ENCODE assay signal across 1 cellular context in genomic region chr1:14913475-14914155, GRCh38.
TF ChIP-seq lines count a peak whose summit lies in the region.

No MANE protein-coding gene starts in this region.

TF ChIP-seq in HEK293, 187 proteins besides CTCF, POLR2A, EP300 and RAD21 (continued from another document and continues in another):
- TF ChIP-seq ZNF670 (tag by site-specific recombination; IDR thresholded peaks at IDR 0.05; ENCODE audit: low read depth): no peak
- TF ChIP-seq ZNF626 (tag by site-specific recombination; IDR thresholded peaks at IDR 0.05): no peak
- TF ChIP-seq ZNF426 (tag by site-specific recombination; IDR thresholded peaks at IDR 0.05): no peak
- TF ChIP-seq, protein P1, sequence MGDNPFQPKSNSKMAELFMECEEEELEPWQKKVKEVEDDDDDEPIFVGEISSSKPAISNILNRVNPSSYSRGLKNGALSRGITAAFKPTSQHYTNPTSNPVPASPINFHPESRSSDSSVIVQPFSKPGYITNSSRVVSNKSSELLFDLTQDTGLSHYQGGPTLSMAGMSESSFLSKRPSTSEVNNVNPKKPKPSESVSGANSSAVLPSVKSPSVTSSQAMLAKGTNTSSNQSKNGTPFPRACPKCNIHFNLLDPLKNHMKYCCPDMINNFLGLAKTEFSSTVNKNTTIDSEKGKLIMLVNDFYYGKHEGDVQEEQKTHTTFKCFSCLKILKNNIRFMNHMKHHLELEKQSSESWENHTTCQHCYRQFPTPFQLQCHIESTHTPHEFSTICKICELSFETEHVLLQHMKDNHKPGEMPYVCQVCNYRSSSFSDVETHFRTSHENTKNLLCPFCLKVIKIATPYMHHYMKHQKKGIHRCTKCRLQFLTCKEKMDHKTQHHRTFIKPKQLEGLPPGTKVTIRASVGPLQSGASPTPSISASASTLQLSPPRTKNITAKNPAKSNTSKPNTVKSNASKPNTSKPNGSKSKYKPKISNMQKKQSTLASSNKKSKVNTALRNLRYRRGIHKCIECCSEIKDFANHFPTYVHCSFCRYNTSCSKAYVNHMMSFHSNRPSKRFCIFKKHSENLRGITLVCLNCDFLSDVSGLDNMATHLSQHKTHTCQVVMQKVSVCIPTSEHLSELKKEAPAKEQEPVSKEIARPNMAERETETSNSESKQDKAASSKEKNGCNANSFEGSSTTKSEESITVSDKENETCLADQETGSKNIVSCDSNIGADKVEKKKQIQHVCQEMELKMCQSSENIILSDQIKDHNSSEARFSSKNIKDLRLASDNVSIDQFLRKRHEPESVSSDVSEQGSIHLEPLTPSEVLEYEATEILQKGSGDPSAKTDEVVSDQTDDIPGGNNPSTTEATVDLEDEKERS (tag by site-specific recombination; IDR thresholded peaks at IDR 0.05): no peak
- TF ChIP-seq ZIC2 (tag by site-specific recombination; IDR thresholded peaks at IDR 0.05): peak; percentile 62
- no peak for TF ChIP-seq PRDM4 (tag by site-specific recombination; IDR thresholded peaks at IDR 0.05)
- no peak for TF ChIP-seq ZNF521 (tag by site-specific recombination; IDR thresholded peaks at IDR 0.05)
- peak; percentile 89 for TF ChIP-seq EGR2 (tag by site-specific recombination; IDR thresholded peaks at IDR 0.05; ENCODE audit: low read depth)
- peak; percentile 42 for TF ChIP-seq ZBTB20 (tag by site-specific recombination; IDR thresholded peaks at IDR 0.05)
- no peak for TF ChIP-seq ZBTB49 (tag by site-specific recombination; IDR thresholded peaks at IDR 0.05; ENCODE audit: low read depth)
- TF ChIP-seq ZNF248 (tag by site-specific recombination; IDR thresholded peaks at IDR 0.05): no peak
- TF ChIP-seq ZXDB (tag by site-specific recombination; IDR thresholded peaks at IDR 0.05): no peak
- TF ChIP-seq, protein P2, sequence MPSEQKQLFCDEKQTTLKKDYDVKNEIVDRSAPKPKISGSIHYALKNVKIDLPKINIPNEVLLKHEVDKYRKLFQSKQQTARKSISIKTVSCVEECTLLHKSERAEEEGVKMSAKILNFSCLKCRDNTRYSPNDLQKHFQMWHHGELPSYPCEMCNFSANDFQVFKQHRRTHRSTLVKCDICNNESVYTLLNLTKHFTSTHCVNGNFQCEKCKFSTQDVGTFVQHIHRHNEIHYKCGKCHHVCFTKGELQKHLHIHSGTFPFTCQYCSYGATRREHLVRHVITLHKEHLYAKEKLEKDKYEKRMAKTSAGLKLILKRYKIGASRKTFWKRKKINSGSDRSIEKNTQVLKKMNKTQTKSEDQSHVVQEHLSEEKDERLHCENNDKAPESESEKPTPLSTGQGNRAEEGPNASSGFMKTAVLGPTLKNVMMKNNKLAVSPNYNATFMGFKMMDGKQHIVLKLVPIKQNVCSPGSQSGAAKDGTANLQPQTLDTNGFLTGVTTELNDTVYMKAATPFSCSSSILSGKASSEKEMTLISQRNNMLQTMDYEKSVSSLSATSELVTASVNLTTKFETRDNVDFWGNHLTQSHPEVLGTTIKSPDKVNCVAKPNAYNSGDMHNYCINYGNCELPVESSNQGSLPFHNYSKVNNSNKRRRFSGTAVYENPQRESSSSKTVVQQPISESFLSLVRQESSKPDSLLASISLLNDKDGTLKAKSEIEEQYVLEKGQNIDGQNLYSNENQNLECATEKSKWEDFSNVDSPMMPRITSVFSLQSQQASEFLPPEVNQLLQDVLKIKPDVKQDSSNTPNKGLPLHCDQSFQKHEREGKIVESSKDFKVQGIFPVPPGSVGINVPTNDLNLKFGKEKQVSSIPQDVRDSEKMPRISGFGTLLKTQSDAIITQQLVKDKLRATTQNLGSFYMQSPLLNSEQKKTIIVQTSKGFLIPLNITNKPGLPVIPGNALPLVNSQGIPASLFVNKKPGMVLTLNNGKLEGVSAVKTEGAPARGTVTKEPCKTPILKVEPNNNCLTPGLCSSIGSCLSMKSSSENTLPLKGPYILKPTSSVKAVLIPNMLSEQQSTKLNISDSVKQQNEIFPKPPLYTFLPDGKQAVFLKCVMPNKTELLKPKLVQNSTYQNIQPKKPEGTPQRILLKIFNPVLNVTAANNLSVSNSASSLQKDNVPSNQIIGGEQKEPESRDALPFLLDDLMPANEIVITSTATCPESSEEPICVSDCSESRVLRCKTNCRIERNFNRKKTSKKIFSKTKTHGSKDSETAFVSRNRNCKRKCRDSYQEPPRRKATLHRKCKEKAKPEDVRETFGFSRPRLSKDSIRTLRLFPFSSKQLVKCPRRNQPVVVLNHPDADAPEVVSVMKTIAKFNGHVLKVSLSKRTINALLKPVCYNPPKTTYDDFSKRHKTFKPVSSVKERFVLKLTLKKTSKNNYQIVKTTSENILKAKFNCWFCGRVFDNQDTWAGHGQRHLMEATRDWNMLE (tag by site-specific recombination; conservative IDR thresholded peaks at IDR 0.05; ENCODE audit: low read depth): no peak
- TF ChIP-seq, protein P3, sequence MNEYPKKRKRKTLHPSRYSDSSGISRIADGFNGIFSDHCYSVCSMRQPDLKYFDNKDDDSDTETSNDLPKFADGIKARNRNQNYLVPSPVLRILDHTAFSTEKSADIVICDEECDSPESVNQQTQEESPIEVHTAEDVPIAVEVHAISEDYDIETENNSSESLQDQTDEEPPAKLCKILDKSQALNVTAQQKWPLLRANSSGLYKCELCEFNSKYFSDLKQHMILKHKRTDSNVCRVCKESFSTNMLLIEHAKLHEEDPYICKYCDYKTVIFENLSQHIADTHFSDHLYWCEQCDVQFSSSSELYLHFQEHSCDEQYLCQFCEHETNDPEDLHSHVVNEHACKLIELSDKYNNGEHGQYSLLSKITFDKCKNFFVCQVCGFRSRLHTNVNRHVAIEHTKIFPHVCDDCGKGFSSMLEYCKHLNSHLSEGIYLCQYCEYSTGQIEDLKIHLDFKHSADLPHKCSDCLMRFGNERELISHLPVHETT (tag by site-specific recombination; IDR thresholded peaks at IDR 0.05): no peak
- TF ChIP-seq ZNF600 (tag by site-specific recombination; IDR thresholded peaks at IDR 0.05): peak; percentile 78
- no peak for TF ChIP-seq ZNF133 (tag by site-specific recombination; IDR thresholded peaks at IDR 0.05)
- TF ChIP-seq ZFP69B (tag by site-specific recombination; IDR thresholded peaks at IDR 0.05): no peak
- TF ChIP-seq IKZF3 (tag by site-specific recombination; IDR thresholded peaks at IDR 0.05): no peak
- TF ChIP-seq ZNF132 (tag by site-specific recombination; IDR thresholded peaks at IDR 0.05; ENCODE audit: borderline replicate concordance): no peak
- no peak for TF ChIP-seq ZNF292 (tag by site-specific recombination; IDR thresholded peaks at IDR 0.05; ENCODE audit: borderline replicate concordance, low read depth)
- no peak for TF ChIP-seq ZNF837 (tag by site-specific recombination; IDR thresholded peaks at IDR 0.05)
- TF ChIP-seq, protein P4, sequence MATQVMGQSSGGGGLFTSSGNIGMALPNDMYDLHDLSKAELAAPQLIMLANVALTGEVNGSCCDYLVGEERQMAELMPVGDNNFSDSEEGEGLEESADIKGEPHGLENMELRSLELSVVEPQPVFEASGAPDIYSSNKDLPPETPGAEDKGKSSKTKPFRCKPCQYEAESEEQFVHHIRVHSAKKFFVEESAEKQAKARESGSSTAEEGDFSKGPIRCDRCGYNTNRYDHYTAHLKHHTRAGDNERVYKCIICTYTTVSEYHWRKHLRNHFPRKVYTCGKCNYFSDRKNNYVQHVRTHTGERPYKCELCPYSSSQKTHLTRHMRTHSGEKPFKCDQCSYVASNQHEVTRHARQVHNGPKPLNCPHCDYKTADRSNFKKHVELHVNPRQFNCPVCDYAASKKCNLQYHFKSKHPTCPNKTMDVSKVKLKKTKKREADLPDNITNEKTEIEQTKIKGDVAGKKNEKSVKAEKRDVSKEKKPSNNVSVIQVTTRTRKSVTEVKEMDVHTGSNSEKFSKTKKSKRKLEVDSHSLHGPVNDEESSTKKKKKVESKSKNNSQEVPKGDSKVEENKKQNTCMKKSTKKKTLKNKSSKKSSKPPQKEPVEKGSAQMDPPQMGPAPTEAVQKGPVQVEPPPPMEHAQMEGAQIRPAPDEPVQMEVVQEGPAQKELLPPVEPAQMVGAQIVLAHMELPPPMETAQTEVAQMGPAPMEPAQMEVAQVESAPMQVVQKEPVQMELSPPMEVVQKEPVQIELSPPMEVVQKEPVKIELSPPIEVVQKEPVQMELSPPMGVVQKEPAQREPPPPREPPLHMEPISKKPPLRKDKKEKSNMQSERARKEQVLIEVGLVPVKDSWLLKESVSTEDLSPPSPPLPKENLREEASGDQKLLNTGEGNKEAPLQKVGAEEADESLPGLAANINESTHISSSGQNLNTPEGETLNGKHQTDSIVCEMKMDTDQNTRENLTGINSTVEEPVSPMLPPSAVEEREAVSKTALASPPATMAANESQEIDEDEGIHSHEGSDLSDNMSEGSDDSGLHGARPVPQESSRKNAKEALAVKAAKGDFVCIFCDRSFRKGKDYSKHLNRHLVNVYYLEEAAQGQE (tag by site-specific recombination; IDR thresholded peaks at IDR 0.05): no peak
- no peak for TF ChIP-seq ZNF624 (tag by site-specific recombination; IDR thresholded peaks at IDR 0.05)
- TF ChIP-seq YY1 (tag by site-specific recombination; IDR thresholded peaks at IDR 0.05): no peak
- no peak for TF ChIP-seq GFI1B (tag by site-specific recombination; IDR thresholded peaks at IDR 0.05)
- no peak for TF ChIP-seq SETDB1 (IDR thresholded peaks at IDR 0.05; ENCODE audit: insufficient read length, low read length)
- no peak for TF ChIP-seq ZNF146 (tag by site-specific recombination; IDR thresholded peaks at IDR 0.05)
- TF ChIP-seq ZNF555 (tag by site-specific recombination; conservative IDR thresholded peaks at IDR 0.05): no peak
- no peak for TF ChIP-seq SP3 (tag by site-specific recombination; IDR thresholded peaks at IDR 0.05)
- TF ChIP-seq RBAK (tag by site-specific recombination; IDR thresholded peaks at IDR 0.05): no peak
- TF ChIP-seq ZBTB48 (tag by site-specific recombination; IDR thresholded peaks at IDR 0.05): no peak
- TF ChIP-seq ZNF114 (tag by site-specific recombination; IDR thresholded peaks at IDR 0.05): no peak
- TF ChIP-seq ZNF548 (tag by site-specific recombination; IDR thresholded peaks at IDR 0.05): no peak
- TF ChIP-seq ZBTB8A (tag by site-specific recombination; IDR thresholded peaks at IDR 0.05): peak; percentile 84
- TF ChIP-seq, protein P5, sequence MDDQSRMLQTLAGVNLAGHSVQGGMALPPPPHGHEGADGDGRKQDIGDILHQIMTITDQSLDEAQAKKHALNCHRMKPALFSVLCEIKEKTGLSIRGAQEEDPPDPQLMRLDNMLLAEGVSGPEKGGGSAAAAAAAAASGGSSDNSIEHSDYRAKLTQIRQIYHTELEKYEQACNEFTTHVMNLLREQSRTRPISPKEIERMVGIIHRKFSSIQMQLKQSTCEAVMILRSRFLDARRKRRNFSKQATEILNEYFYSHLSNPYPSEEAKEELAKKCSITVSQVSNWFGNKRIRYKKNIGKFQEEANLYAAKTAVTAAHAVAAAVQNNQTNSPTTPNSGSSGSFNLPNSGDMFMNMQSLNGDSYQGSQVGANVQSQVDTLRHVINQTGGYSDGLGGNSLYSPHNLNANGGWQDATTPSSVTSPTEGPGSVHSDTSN (CRISPR knock-in tag; IDR thresholded peaks at IDR 0.05): no peak
- TF ChIP-seq TRIM28 (IDR thresholded peaks at IDR 0.05; ENCODE audit: borderline replicate concordance, low read length): peak; percentile 94
- TF ChIP-seq ZNF155 (tag by site-specific recombination; IDR thresholded peaks at IDR 0.05): no peak
- no peak for TF ChIP-seq ZNF433 (tag by site-specific recombination; IDR thresholded peaks at IDR 0.05; ENCODE audit: low read depth)
- no peak for TF ChIP-seq ZNF785 (tag by site-specific recombination; IDR thresholded peaks at IDR 0.05)
- no peak for TF ChIP-seq ZEB2 (tag by site-specific recombination; IDR thresholded peaks at IDR 0.05)
- TF ChIP-seq BCL11B (tag by site-specific recombination; IDR thresholded peaks at IDR 0.05; ENCODE audit: low read depth): no peak
- TF ChIP-seq, protein P6, sequence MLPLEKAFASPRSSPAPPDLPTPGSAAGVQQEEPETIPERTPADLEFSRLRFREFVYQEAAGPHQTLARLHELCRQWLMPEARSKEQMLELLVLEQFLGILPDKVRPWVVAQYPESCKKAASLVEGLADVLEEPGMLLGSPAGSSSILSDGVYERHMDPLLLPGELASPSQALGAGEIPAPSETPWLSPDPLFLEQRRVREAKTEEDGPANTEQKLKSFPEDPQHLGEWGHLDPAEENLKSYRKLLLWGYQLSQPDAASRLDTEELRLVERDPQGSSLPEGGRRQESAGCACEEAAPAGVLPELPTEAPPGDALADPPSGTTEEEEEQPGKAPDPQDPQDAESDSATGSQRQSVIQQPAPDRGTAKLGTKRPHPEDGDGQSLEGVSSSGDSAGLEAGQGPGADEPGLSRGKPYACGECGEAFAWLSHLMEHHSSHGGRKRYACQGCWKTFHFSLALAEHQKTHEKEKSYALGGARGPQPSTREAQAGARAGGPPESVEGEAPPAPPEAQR (tag by site-specific recombination; IDR thresholded peaks at IDR 0.05): no peak
